In genomic region chr10:103053659-103054581, GRCh38 we compare ENCODE assay signal across 8 cellular contexts.
DNase-seq lines count a peak whose midpoint lies in the region; ATAC-seq and TF ChIP-seq lines count a peak whose summit lies in the region.

No MANE protein-coding gene starts in this region.

- DNase-seq in activated naive CD4-positive, alpha-beta T cell treated with Interleukin-2 at 50 U/mL for 16 hours: peak; percentile 53
- DNase-seq in foreskin melanocyte: peak; percentile 57
- DNase-seq in omental fat pad (ENCODE audit: low spot score): no peak
- DNase-seq in tibial artery: peak; percentile 70 to 89

- H3K4me2 ChIP-seq in OCI-LY1 (ENCODE audit: low read length): peak overlapping the region; percentile 46; the same call in 1 of the 2 replicates

- no peaks in the 10 kb centered on the region for H4K20me1 ChIP-seq in OCI-LY1 (ENCODE audit: insufficient read depth, low read length)

- H3K4me1 ChIP-seq in OCI-LY1 (ENCODE audit: insufficient read depth, low read length, severe bottlenecking) (no peaks in the 10 kb centered on the region), tibial artery (peaks cover 0 to 49% (median 16%) of the 10 kb centered on the region in 4 donors)

- H3K27ac ChIP-seq in OCI-LY1 (ENCODE audit: low read depth, low read length, poor library complexity, severe bottlenecking) (no peak overlapping the region), tibial artery (peak overlapping the region; percentile 71 to 74)

- no peaks in the 10 kb centered on the region for H3K9me2 ChIP-seq in OCI-LY1 (ENCODE audit: low read depth, low read length)

- intact Hi-C loops in tibial artery (cut with DNase I; ENCODE audit: low total_unique reads): no loop called here

- H3K27me3 ChIP-seq in OCI-LY1 (ENCODE audit: insufficient read depth, low read length) (no peaks in the 10 kb centered on the region), tibial artery (no peaks in the 10 kb centered on the region)

- H3F3A ChIP-seq in OCI-LY1 (ENCODE audit: insufficient read depth, low read length): no peaks in the 10 kb centered on the region

- H3K79me2 ChIP-seq in OCI-LY1 (ENCODE audit: insufficient read depth, low read length): no peaks in the 10 kb centered on the region

- no peak overlapping the region for H3K4me3 ChIP-seq in OCI-LY1 (ENCODE audit: low read depth, low read length, poor library complexity, severe bottlenecking)
- peak overlapping the region; percentile 33 to 48 for H3K4me3 ChIP-seq in tibial artery

- ATAC-seq in GM18511 (IDR thresholded peaks at IDR 0.05; ENCODE audit: unreplicated experiment) (peak; percentile 85), HG02840 (IDR thresholded peaks at IDR 0.05; ENCODE audit: low FRiP score, unreplicated experiment) (peak; percentile 65), omental fat pad (ENCODE audit: low FRiP score) (peak; percentile 95), GM21717 (IDR thresholded peaks at IDR 0.05; ENCODE audit: unreplicated experiment) (no peak)

- no peak overlapping the region for H2AFZ ChIP-seq in OCI-LY1 (ENCODE audit: low read length)

- no peaks in the 10 kb centered on the region for H3K36me3 ChIP-seq in OCI-LY1 (ENCODE audit: insufficient read depth, low read length)
- H3K36me3 ChIP-seq in tibial artery: no peaks in the 10 kb centered on the region

- TF ChIP-seq CTCF in OCI-LY1 (IDR thresholded peaks at IDR 0.05; ENCODE audit: low read length): no peak; the same call in 1 of the 2 replicates
- no peak for TF ChIP-seq CTCF in omental fat pad (IDR thresholded peaks at IDR 0.05)
- TF ChIP-seq CTCF in tibial artery (IDR thresholded peaks at IDR 0.05): peak; percentile 35 to 42

- H3K9me3 ChIP-seq in OCI-LY1 (ENCODE audit: low read length): no peaks in the 10 kb centered on the region
- no peaks in the 10 kb centered on the region for H3K9me3 ChIP-seq in tibial artery

- H3K9ac ChIP-seq in OCI-LY1 (ENCODE audit: low read length): no peak overlapping the region

Comparison
In these comparisons a context has a peak if more than half of its experiments do, and no peak if none do; other contexts are left out.
1. CTCF ChIP-seq: peak in tibial artery (2 of 2); none in OCI-LY1 (single experiment) and omental fat pad (0 of 3).